Comparison of ENCODE assay signal across 19 cellular contexts in the genomic region with DNA sequence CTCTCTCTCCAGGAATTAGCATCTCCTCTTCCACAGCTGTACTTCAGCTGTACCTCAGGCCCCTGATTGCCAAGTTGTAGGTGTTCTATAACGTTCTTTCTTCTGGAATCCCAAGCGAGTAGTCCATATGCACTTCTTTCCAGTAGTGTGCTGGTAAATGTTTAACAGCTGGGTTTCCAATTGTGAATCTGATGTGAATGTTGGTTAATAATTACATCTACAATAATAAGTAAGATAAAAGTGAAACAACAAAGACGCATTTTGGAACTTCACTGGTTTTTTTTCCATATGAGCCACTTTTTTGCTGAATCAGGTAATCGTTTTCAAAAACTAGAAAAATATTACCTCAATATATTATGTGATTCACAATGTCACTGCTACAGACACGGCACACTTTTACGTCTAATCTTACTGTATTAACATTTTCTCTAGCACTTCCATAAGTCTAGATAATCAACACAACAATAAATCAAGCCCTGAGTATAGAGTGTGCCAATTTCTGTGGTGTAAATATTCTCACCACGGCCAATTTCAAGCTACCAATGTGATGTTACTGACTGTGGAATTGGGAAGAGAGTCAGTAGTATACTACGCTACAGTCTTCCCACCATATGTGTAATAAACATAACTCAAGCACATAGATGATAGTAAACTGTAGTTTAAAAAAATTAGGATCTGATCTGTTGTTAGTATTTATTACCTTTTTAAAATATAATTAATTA.
A peak's percentile ranks its signal among the peaks of the same experiment; 100 is the strongest.
DNase-seq lines count a peak whose midpoint lies in the region; FAIRE-seq and TF ChIP-seq lines count a peak whose summit lies in the region.
"Had no signal": no experiment of that assay in that cellular context is flagged by ENCODE, and none has a peak within 500 bp of the region (broad histone marks: within the 10 kb centered on the region; RNA-seq: fewer than 3 reads in every experiment).

No MANE protein-coding gene starts in this region.

- DNase-seq in DMS53 (lab: John Stamatoyannopoulos, UW) = peak; percentile 7
- DNase-seq in DMS53 treated with DMSO at 0.1 percent for 48 hours (lab: John Stamatoyannopoulos, UW; ENCODE audit: unreplicated experiment) = no peak
- DNase-seq in esophagus muscularis mucosa (ENCODE audit: extremely low spot score) = no peak
- DNase-seq in mesothelial cell of epicardium (ENCODE audit: low spot score in 2 of 2, unreplicated experiment in 2 of 2) = no peak
- DNase-seq in urothelium cell line (ENCODE audit: low spot score) = no peak
- DNase-seq in activated effector memory CD4-positive, alpha-beta T cell treated with anti-CD3 and anti-CD28 coated beads, Interleukin-2, amount 50 U/mL, for 16 hours = no peak
- DNase-seq in thyroid gland = no peak
- no peak for DNase-seq in pons (ENCODE audit: low spot score)
- DNase-seq: activated CD4-positive, alpha-beta T cell treated with anti-CD3 and anti-CD28 coated beads for 36 hours; activated naive CD8-positive, alpha-beta T cell treated with anti-CD3 and anti-CD28 coated beads, Interleukin-2, amount 10 ng/mL, durations not matched to agents 7 days and 5 days; caudate nucleus; CD4-positive, alpha-beta T cell; foreskin melanocyte; NCI-H187; NCI-H446 treated with DMSO at 0.1 percent for 48 hours; psoas muscle; SJCRH30; T1000 had no signal

- WGBS in esophagus muscularis mucosa = 78% methylated on average over 8 of the region's 8 CpGs
- WGBS in thyroid gland, 2 donors = 93 to 96% methylated on average over 8 of the region's 8 CpGs

- H3K27me3 ChIP-seq in esophagus muscularis mucosa = no peaks in the 10 kb centered on the region
- H3K27me3 ChIP-seq in thyroid gland = no peaks in the 10 kb centered on the region
- H3K27me3 ChIP-seq: SJCRH30 had no signal

- no peak for TF ChIP-seq POLR2A in esophagus muscularis mucosa (IDR thresholded peaks at IDR 0.05; ENCODE audit: low read depth)
- TF ChIP-seq POLR2A in thyroid gland (IDR thresholded peaks at IDR 0.05) = no peak

- H3K4me3 ChIP-seq in esophagus muscularis mucosa (no peak overlapping the region), thyroid gland (replicated peaks in 1 of 3) (no peak overlapping the region)
- H3K4me3 ChIP-seq: psoas muscle, SJCRH30 had no signal

- no peaks in the 10 kb centered on the region for H3K9me3 ChIP-seq in esophagus muscularis mucosa
- H3K9me3 ChIP-seq in thyroid gland = no peaks in the 10 kb centered on the region
- H3K9me3 ChIP-seq: psoas muscle had no signal

- no peaks in the 10 kb centered on the region for H3K36me3 ChIP-seq in esophagus muscularis mucosa
- H3K36me3 ChIP-seq in thyroid gland = no peaks in the 10 kb centered on the region
- H3K36me3 ChIP-seq: SJCRH30 had no signal

- H3K9me3 Mint-ChIP-seq in mesothelial cell of epicardium = peaks cover 4% of the 10 kb centered on the region
- H3K9me3 Mint-ChIP-seq: CD4-positive, alpha-beta T cell had no signal

- TF ChIP-seq EP300 in esophagus muscularis mucosa (IDR thresholded peaks at IDR 0.05) = no peak

- intact Hi-C loops in esophagus muscularis mucosa (cut with DNase I) (loop anchor here (5.0 to 10.0 kb wide), 3 partner anchors 107 to 745 kb away; no protein-coding TSS in a partner anchor), thyroid gland (cut with DNase I) (no loop called here)

- H3K27me3 Mint-ChIP-seq in mesothelial cell of epicardium (ENCODE audit: low read depth) = no peaks in the 10 kb centered on the region
- H3K27me3 Mint-ChIP-seq: activated CD4-positive, alpha-beta T cell treated with anti-CD3 and anti-CD28 coated beads for 36 hours; activated naive CD8-positive, alpha-beta T cell treated with anti-CD3 and anti-CD28 coated beads, Interleukin-2, amount 10 ng/mL, durations not matched to agents 7 days and 5 days; CD4-positive, alpha-beta T cell had no signal

- FAIRE-seq in urothelium cell line (lab: Jason Lieb, UNC) = peak; percentile 56
- FAIRE-seq: H1 had no signal

- TF ChIP-seq CTCF in esophagus muscularis mucosa (IDR thresholded peaks at IDR 0.05) = no peak
- no peak for TF ChIP-seq CTCF in mesothelial cell of epicardium (IDR thresholded peaks at IDR 0.05; ENCODE audit: unreplicated experiment)
- TF ChIP-seq CTCF in thyroid gland (IDR thresholded peaks at IDR 0.05) = no peak

- H3K36me3 Mint-ChIP-seq in mesothelial cell of epicardium = peaks cover 2% of the 10 kb centered on the region
- H3K36me3 Mint-ChIP-seq: activated naive CD8-positive, alpha-beta T cell treated with anti-CD3 and anti-CD28 coated beads, Interleukin-2, amount 10 ng/mL, durations not matched to agents 7 days and 5 days had no signal

- H3K27ac Mint-ChIP-seq in mesothelial cell of epicardium = peak overlapping the region; percentile 58
- H3K27ac Mint-ChIP-seq: activated CD4-positive, alpha-beta T cell treated with anti-CD3 and anti-CD28 coated beads for 36 hours; activated naive CD8-positive, alpha-beta T cell treated with anti-CD3 and anti-CD28 coated beads, Interleukin-2, amount 10 ng/mL, durations not matched to agents 7 days and 5 days; CD4-positive, alpha-beta T cell had no signal

- peaks cover 80% of the 10 kb centered on the region for H3K4me1 Mint-ChIP-seq in mesothelial cell of epicardium

- peaks cover 46 to 54% (median 49%) of the 10 kb centered on the region in 4 donors for H3K4me1 ChIP-seq in esophagus muscularis mucosa
- H3K4me1 ChIP-seq in thyroid gland = peaks cover 20 to 51% of the 10 kb centered on the region in 2 donors

- H3K4me3 Mint-ChIP-seq in mesothelial cell of epicardium = no peak overlapping the region
- H3K4me3 Mint-ChIP-seq: activated CD4-positive, alpha-beta T cell treated with anti-CD3 and anti-CD28 coated beads for 36 hours; activated naive CD8-positive, alpha-beta T cell treated with anti-CD3 and anti-CD28 coated beads, Interleukin-2, amount 10 ng/mL, durations not matched to agents 7 days and 5 days; CD4-positive, alpha-beta T cell had no signal

- peak overlapping the region; percentile 81 to 89 (median 85) for H3K27ac ChIP-seq in esophagus muscularis mucosa (replicated peaks in 1 of 4)
- peak overlapping the region in 1 of 3 donors; percentile 74 for H3K27ac ChIP-seq in thyroid gland
- H3K27ac ChIP-seq: SJCRH30 had no signal
